ENCODE assay signal across 11 cellular contexts in the genomic region with DNA sequence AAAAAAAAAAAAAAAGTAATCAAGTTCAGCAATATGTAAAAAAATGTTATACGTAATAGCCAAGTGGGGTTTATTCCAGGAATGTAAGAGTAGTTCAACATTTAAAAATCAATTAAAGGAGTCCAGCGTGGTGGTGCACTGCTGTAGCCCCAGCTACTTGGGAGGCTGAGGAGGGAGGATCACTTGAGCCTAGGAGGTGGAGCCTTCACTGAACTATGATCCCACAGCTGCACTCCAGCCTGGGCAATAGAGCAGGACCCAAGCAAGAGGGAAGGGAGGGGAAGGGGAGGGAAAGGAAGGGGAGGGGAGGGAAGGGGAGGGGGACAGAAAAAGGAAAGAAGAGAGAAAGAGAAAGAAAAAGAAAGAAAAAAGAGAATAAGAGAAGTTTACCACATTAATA.
"Had no signal": no experiment of that assay in that cellular context is flagged by ENCODE, and none has a peak within 500 bp of the region (broad histone marks: within the 10 kb centered on the region; RNA-seq: fewer than 3 reads in every experiment).

No MANE protein-coding gene starts in this region.

- ATAC-seq: GM23338, HCT116 had no signal

- H3K4me3 ChIP-seq: GM23248, GM23338, HAP-1 had no signal

- H3K36me3 ChIP-seq: HAP-1 had no signal

- H3K4me2 ChIP-seq: GM23338 had no signal

- H3K9me3 ChIP-seq: HAP-1 had no signal

- H3K27ac Mint-ChIP-seq: GM23338, H9, HFFc6 had no signal

- H3K4me3 Mint-ChIP-seq: GM23338, H9, HFFc6 had no signal

- FAIRE-seq: H1, H54 had no signal

- H3K4me1 ChIP-seq: HAP-1 had no signal

- H3K9ac ChIP-seq: GM23248 had no signal

- H3K9me3 Mint-ChIP-seq: GM23338, H9, HFFc6 had no signal

- DNase-seq: GM23248, GOT3, H7, H9, HCEC 1CT, HFFc6 had no signal

- H3K27ac ChIP-seq: GM23248 had no signal

- H2AFZ ChIP-seq: GM23248, GM23338 had no signal
